ENCODE assay signal across 28 cellular contexts in the genomic region with DNA sequence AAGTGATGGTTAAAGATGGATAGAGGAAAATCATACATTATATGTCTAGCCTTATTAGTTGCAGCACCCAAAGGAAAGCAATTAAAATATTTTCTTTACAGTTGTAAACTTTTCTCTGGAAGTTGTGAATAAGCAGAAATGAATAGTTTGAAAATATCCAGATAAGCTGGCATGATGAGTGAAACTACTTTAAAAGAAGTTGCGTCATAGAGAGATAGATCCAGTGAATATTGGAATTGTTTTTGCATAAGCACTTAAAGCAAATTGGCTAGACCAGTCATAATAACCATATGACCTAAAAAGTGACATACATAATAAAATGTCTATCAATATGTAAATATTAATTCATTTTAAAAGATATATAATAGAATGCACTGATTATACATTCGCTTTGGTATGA.
A peak's percentile ranks its signal among the peaks of the same experiment; 100 is the strongest.
DNase-seq lines count a peak whose midpoint lies in the region; ATAC-seq, FAIRE-seq and TF ChIP-seq lines count a peak whose summit lies in the region.
"Had no signal": no experiment of that assay in that cellular context is flagged by ENCODE, and none has a peak within 500 bp of the region (broad histone marks: within the 10 kb centered on the region; RNA-seq: fewer than 3 reads in every experiment).

No MANE protein-coding gene starts in this region.

- H3K4ac ChIP-seq in H9 (ENCODE audit: low read depth, low read length) (no peak overlapping the region), IMR-90 (ENCODE audit: low read depth, low read length) (no peak overlapping the region)

- no peaks in the 10 kb centered on the region for H3K27me3 ChIP-seq in GM23338 (ENCODE audit: insufficient read depth)
- no peaks in the 10 kb centered on the region for H3K27me3 ChIP-seq in H9 (ENCODE audit: insufficient read depth, low read length)
- H3K27me3 ChIP-seq in IMR-90 (ENCODE audit: control insufficient read depth, insufficient read depth, low read length) = no peaks in the 10 kb centered on the region
- H3K27me3 ChIP-seq in K562 (ENCODE audit: control insufficient read depth in 2 of 2, insufficient read depth in 2 of 2, low read length in 2 of 2) = no peaks in the 10 kb centered on the region
- H3K27me3 ChIP-seq: BE2C, BLaER1 had no signal

- H3K9me3 Mint-ChIP-seq in GM23338 = no peaks in the 10 kb centered on the region
- no peaks in the 10 kb centered on the region for H3K9me3 Mint-ChIP-seq in H9
- H3K9me3 Mint-ChIP-seq in activated CD4-positive, alpha-beta T cell treated with anti-CD3 and anti-CD28 coated beads, Interleukin-2, amount 10 ng/mL, durations not matched to agents 7 days and 5 days = peaks cover 1% of the 10 kb centered on the region

- TF ChIP-seq RAD21 in IMR-90 (IDR thresholded peaks at IDR 0.05; ENCODE audit: low read length) = no peak
- TF ChIP-seq RAD21 in K562 (CRISPR knock-in tag; conservative IDR thresholded peaks at IDR 0.05 in 1 of 2, IDR thresholded peaks at IDR 0.05 in 1 of 2) = no peak

- CTCF ChIA-PET in IMR-90 (lab: Yijun Ruan, JAX) (no interaction called here), K562 (lab: Yijun Ruan, JAX; ENCODE audit: low intra/inter-chr PET ratio) (no interaction called here)
- CTCF ChIA-PET in activated CD4-positive, alpha-beta T cell treated with anti-CD3 and anti-CD28 coated beads, Interleukin-2, amount 10 ng/mL, durations not matched to agents 7 days and 5 days (lab: Charles Lee) = no interaction called here

- no peaks in the 10 kb centered on the region for H3K9me1 ChIP-seq in IMR-90 (ENCODE audit: insufficient read depth, low read length)
- H3K9me1 ChIP-seq in K562 (ENCODE audit: control insufficient read depth, insufficient read depth, low read length) = no peaks in the 10 kb centered on the region

- BruUV-seq in IMR-90 (replicated peaks; lab: Mats Ljungman, UMichigan) = no TSS peak
- BruUV-seq in K562 (replicated peaks; lab: Mats Ljungman, UMichigan) = no TSS peak

- H3K36me3 ChIP-seq in GM23338 (ENCODE audit: insufficient read depth) (no peaks in the 10 kb centered on the region), IMR-90 (ENCODE audit: control insufficient read depth, insufficient read depth, low read length) (no peaks in the 10 kb centered on the region), K562 (ENCODE audit: control insufficient read depth, insufficient read depth, low read length) (no peaks in the 10 kb centered on the region)
- H3K36me3 ChIP-seq: BE2C, BLaER1 had no signal

- no peaks in the 10 kb centered on the region for H4K20me1 ChIP-seq in GM23338 (replicated peaks; ENCODE audit: insufficient read depth)
- H4K20me1 ChIP-seq in H9 (ENCODE audit: control insufficient read depth, insufficient read depth, insufficient read length) = no peaks in the 10 kb centered on the region
- no peaks in the 10 kb centered on the region for H4K20me1 ChIP-seq in IMR-90 (ENCODE audit: insufficient read depth, low read length)
- H4K20me1 ChIP-seq in K562 (replicated peaks; ENCODE audit: control insufficient read depth, insufficient read depth, low read length) = no peaks in the 10 kb centered on the region
- H4K20me1 ChIP-seq: BLaER1 had no signal

- no peak overlapping the region for H2BK120ac ChIP-seq in H9 (ENCODE audit: low read depth, low read length, poor library complexity, severe bottlenecking)
- no peak overlapping the region for H2BK120ac ChIP-seq in IMR-90 (ENCODE audit: low read depth, low read length)

- H3K79me2 ChIP-seq in GM23338 (replicated peaks; ENCODE audit: insufficient read depth) = no peaks in the 10 kb centered on the region
- no peaks in the 10 kb centered on the region for H3K79me2 ChIP-seq in H9 (ENCODE audit: insufficient read depth, low read length)
- no peaks in the 10 kb centered on the region for H3K79me2 ChIP-seq in K562 (ENCODE audit: control insufficient read depth, insufficient read depth, low read length)

- no peak overlapping the region for H4K8ac ChIP-seq in H9 (replicated peaks; ENCODE audit: insufficient read length, low read depth, low read length)
- H4K8ac ChIP-seq in IMR-90 (ENCODE audit: low read depth in 2 of 2, low read length in 2 of 2) = no peak overlapping the region

- H2BK5ac ChIP-seq in H9 (ENCODE audit: insufficient read length, low read length) = no peak overlapping the region
- H2BK5ac ChIP-seq in IMR-90 (ENCODE audit: low read depth, low read length, poor library complexity, severe bottlenecking) = no peak overlapping the region

- ATAC-seq in GM23338 (no peak), IMR-90 (ENCODE audit: low read depth) (no peak), K562 (no peak), HG02642 (IDR thresholded peaks at IDR 0.05; ENCODE audit: poor library complexity, unreplicated experiment) (no peak)
- ATAC-seq: GM12878 had no signal

- H2AK5ac ChIP-seq in H9 (ENCODE audit: insufficient read length, low read length) (no peak overlapping the region), IMR-90 (ENCODE audit: low read depth, low read length) (no peak overlapping the region)

- no peak overlapping the region for H3K18ac ChIP-seq in H9 (ENCODE audit: insufficient read length, low read depth, low read length)
- no peak overlapping the region for H3K18ac ChIP-seq in IMR-90 (ENCODE audit: low read depth, low read length)

- H3K56ac ChIP-seq in H9 (ENCODE audit: insufficient read length, low read depth, low read length) (no peak overlapping the region), IMR-90 (ENCODE audit: extremely low read depth, insufficient read depth, low read length) (no peak overlapping the region)

- H3K79me1 ChIP-seq in H9 (ENCODE audit: insufficient read depth, low read depth, low read length, poor library complexity, severe bottlenecking) (no peaks in the 10 kb centered on the region), IMR-90 (ENCODE audit: low read depth in 1 of 2, low read length in 2 of 2) (no peaks in the 10 kb centered on the region)

- H2BK15ac ChIP-seq in H9 (ENCODE audit: low read depth, low read length) (no peak overlapping the region), IMR-90 (ENCODE audit: low read depth, low read length) (no peak overlapping the region)

- H3K36me3 Mint-ChIP-seq in GM23338 (ENCODE audit: low read depth) = no peaks in the 10 kb centered on the region
- H3K36me3 Mint-ChIP-seq in H9 (ENCODE audit: insufficient read depth in 1 of 3, low read depth in 3 of 3) = no peaks in the 10 kb centered on the region; a peak in 1 of 7 replicates
- H3K36me3 Mint-ChIP-seq in activated CD4-positive, alpha-beta T cell treated with anti-CD3 and anti-CD28 coated beads, Interleukin-2, amount 10 ng/mL, durations not matched to agents 7 days and 5 days (ENCODE audit: low read depth) = no peaks in the 10 kb centered on the region
- H3K36me3 Mint-ChIP-seq: CD14-positive monocyte; CD4-positive, alpha-beta memory T cell; CD4-positive, CD25-positive, alpha-beta regulatory T cell; CD8-positive, alpha-beta memory T cell had no signal

- no peak overlapping the region for H2AK9ac ChIP-seq in IMR-90 (replicated peaks; ENCODE audit: low read depth, low read length, poor library complexity)

- POLR2A ChIA-PET in IMR-90 (lab: Charles Lee; ENCODE audit: unreplicated experiment) = no interaction called here
- POLR2A ChIA-PET in K562 (lab: Yijun Ruan, JAX) = no interaction called here
- POLR2A ChIA-PET in activated CD4-positive, alpha-beta T cell treated with anti-CD3 and anti-CD28 coated beads, Interleukin-2, amount 10 ng/mL, durations not matched to agents 7 days and 5 days (lab: Charles Lee) = no interaction called here

- no peaks in the 10 kb centered on the region for H3K23me2 ChIP-seq in H9 (ENCODE audit: insufficient read length, low read depth, low read length, poor library complexity, severe bottlenecking)

- no peak overlapping the region for H2BK12ac ChIP-seq in H9 (ENCODE audit: insufficient read length, low read depth, low read length)

- H3K9ac ChIP-seq in H9 (ENCODE audit: extremely low read depth, insufficient read length, low read length) (no peak overlapping the region), IMR-90 (ENCODE audit: low read depth, low read length) (no peak overlapping the region), K562 (ENCODE audit: insufficient read depth in 1 of 2, low read depth in 2 of 2, low read length in 2 of 2) (no peak overlapping the region)
- H3K9ac ChIP-seq: BLaER1 had no signal

- no peak for TF ChIP-seq EP300 in K562 (IDR thresholded peaks at IDR 0.05; ENCODE audit: low read length)

- dilution Hi-C loops in IMR-90 (cut with HindIII; ENCODE audit: low sequenced_read_pairs, unreplicated experiment) = no loop called here

- in situ Hi-C loops in IMR-90 (cut with MboI; ENCODE audit: low sequenced_read_pairs) (no loop called here), K562 (cut with MboI) (no loop called here)

- no peak overlapping the region for H3T11ph ChIP-seq in H9 (ENCODE audit: low read length)

- H3K4me3 Mint-ChIP-seq in GM23338 = no peak overlapping the region
- H3K4me3 Mint-ChIP-seq in H9 = no peak overlapping the region
- no peak overlapping the region for H3K4me3 Mint-ChIP-seq in activated CD4-positive, alpha-beta T cell treated with anti-CD3 and anti-CD28 coated beads, Interleukin-2, amount 10 ng/mL, durations not matched to agents 7 days and 5 days
- H3K4me3 Mint-ChIP-seq: CD14-positive monocyte; CD4-positive, alpha-beta memory T cell; CD4-positive, CD25-positive, alpha-beta regulatory T cell; CD8-positive, alpha-beta memory T cell had no signal

- intact Hi-C loops in IMR-90 (cut with micrococcal nuclease) (no loop called here), K562 (cut with micrococcal nuclease) (loop anchor here (10.0 kb wide), 1 partner anchor 127 kb away; the partner anchor contains the start of gene SOX5)

- H2AFZ ChIP-seq in GM23338 (no peak overlapping the region), H9 (ENCODE audit: low read length) (no peak overlapping the region), IMR-90 (replicated peaks; ENCODE audit: low read length, poor library complexity) (no peak overlapping the region), K562 (ENCODE audit: low read depth, low read length) (no peak overlapping the region; the same call in 1 of the 2 replicates)

- H3K14ac ChIP-seq in H9 (ENCODE audit: insufficient read depth, low read length) (no peak overlapping the region), IMR-90 (replicated peaks; ENCODE audit: low read depth, low read length) (no peak overlapping the region)

- H3K9me3 ChIP-seq in H9 (ENCODE audit: control insufficient read depth, low read depth, low read length) = no peaks in the 10 kb centered on the region
- no peaks in the 10 kb centered on the region for H3K9me3 ChIP-seq in IMR-90 (ENCODE audit: control insufficient read depth, insufficient read depth, low read length)
- H3K9me3 ChIP-seq in K562 (replicated peaks; ENCODE audit: control insufficient read depth, insufficient read depth, low read depth, low read length) = no peaks in the 10 kb centered on the region
- H3K9me3 ChIP-seq: BE2C, BLaER1 had no signal

- H3K4me1 ChIP-seq in GM23338 (ENCODE audit: insufficient read depth) = peaks cover 6% of the 10 kb centered on the region; the same call in 1 of the 2 replicates
- no peaks in the 10 kb centered on the region for H3K4me1 ChIP-seq in H9 (ENCODE audit: insufficient read depth, low read length)
- H3K4me1 ChIP-seq in IMR-90 (ENCODE audit: control insufficient read depth, insufficient read depth, low read length) = no peaks in the 10 kb centered on the region
- peaks cover 0 to 5% of the 10 kb centered on the region in 2 experiments; a peak in 2 of 5 replicates for H3K4me1 ChIP-seq in K562 (replicated peaks in 1 of 2; ENCODE audit: control insufficient read depth in 2 of 2, insufficient read depth in 2 of 2, low read length in 2 of 2)
- H3K4me1 ChIP-seq: BE2C, BLaER1 had no signal

- TF ChIP-seq POLR2A in IMR-90 (IDR thresholded peaks at IDR 0.05; ENCODE audit: low read depth, low read length) (no peak), K562 (conservative IDR thresholded peaks at IDR 0.05) (no peak), erythroblast (IDR thresholded peaks at IDR 0.05; ENCODE audit: low read length) (no peak)

- H4K5ac ChIP-seq in H9 (ENCODE audit: insufficient read length, low read depth, low read length) (no peak overlapping the region), IMR-90 (ENCODE audit: low read depth, low read length) (no peak overlapping the region)

- H3K4me2 ChIP-seq in GM23338 (no peak overlapping the region), H9 (ENCODE audit: insufficient read depth, insufficient read length, low read length) (no peak overlapping the region), IMR-90 (ENCODE audit: low read depth, low read length) (no peak overlapping the region), K562 (ENCODE audit: insufficient read depth, low read length) (no peak overlapping the region)
- H3K4me2 ChIP-seq: BLaER1 had no signal

- H3K23ac ChIP-seq in H9 (ENCODE audit: insufficient read length, low read depth, low read length) (no peak overlapping the region), IMR-90 (ENCODE audit: low read depth, low read length) (no peak overlapping the region)

- DNase-seq in GM23338 (ENCODE audit: low spot score) (no peak), H9 (no peak), IMR-90 (no peak), K562 (ENCODE audit: extremely low read depth in 1 of 4, low spot score in 3 of 4) (no peak), erythroblast (lab: John Stamatoyannopoulos, UW) (no peak), mesenteric fat pad (ENCODE audit: low spot score) (no peak)
- no peak for DNase-seq in activated CD4-positive, alpha-beta T cell treated with anti-CD3 and anti-CD28 coated beads, Interleukin-2, amount 10 ng/mL, durations not matched to agents 7 days and 5 days
- DNase-seq: 8988T; ACHN; BE2C; C1 segment of cervical spinal cord; CD4-positive, alpha-beta memory T cell; CD4-positive, CD25-positive, alpha-beta regulatory T cell; CD8-positive, alpha-beta memory T cell; COR-L47; DMS 273 treated with DMSO at 0.1 percent for 48 hours; DMS153; DMS79; DND-41; EL; GDM1 had no signal

- peaks cover 6% of the 10 kb centered on the region for H3K27me3 Mint-ChIP-seq in GM23338 (ENCODE audit: insufficient read depth, low read depth, poor library complexity)
- H3K27me3 Mint-ChIP-seq in H9 (ENCODE audit: low read depth) = no peaks in the 10 kb centered on the region
- H3K27me3 Mint-ChIP-seq in activated CD4-positive, alpha-beta T cell treated with anti-CD3 and anti-CD28 coated beads, Interleukin-2, amount 10 ng/mL, durations not matched to agents 7 days and 5 days = no peaks in the 10 kb centered on the region
- H3K27me3 Mint-ChIP-seq: CD4-positive, alpha-beta memory T cell; CD4-positive, CD25-positive, alpha-beta regulatory T cell; CD8-positive, alpha-beta memory T cell had no signal

- H3K27ac Mint-ChIP-seq in GM23338 (peak overlapping the region; percentile 94), H9 (peak overlapping the region in 2 of 3 experiments; percentile 16 to 67; a peak in 1 of 7 replicates)
- no peak overlapping the region for H3K27ac Mint-ChIP-seq in activated CD4-positive, alpha-beta T cell treated with anti-CD3 and anti-CD28 coated beads, Interleukin-2, amount 10 ng/mL, durations not matched to agents 7 days and 5 days
- H3K27ac Mint-ChIP-seq: CD14-positive monocyte; CD4-positive, alpha-beta memory T cell; CD4-positive, CD25-positive, alpha-beta regulatory T cell; CD8-positive, alpha-beta memory T cell had no signal

- TF ChIP-seq CTCF in GM23338 (conservative IDR thresholded peaks at IDR 0.05; ENCODE audit: low read depth in 2 of 2) (no peak), H9 (conservative IDR thresholded peaks at IDR 0.05) (no peak), IMR-90 (conservative IDR thresholded peaks at IDR 0.05; ENCODE audit: low read depth, low read length) (no peak), K562 (IDR thresholded peaks at IDR 0.05 in 2 of 3, conservative IDR thresholded peaks at IDR 0.05 in 1 of 3; ENCODE audit: insufficient read depth in 2 of 3, low read depth in 1 of 3, low read length in 3 of 3) (no peak)

- H4K91ac ChIP-seq in H9 (ENCODE audit: insufficient read length, low read depth, low read length) = no peak overlapping the region
- H4K91ac ChIP-seq in IMR-90 (ENCODE audit: insufficient read depth, low read depth, low read length) = no peak overlapping the region

- no CpG with 5 or more reads among the region's 2 CpGs for WGBS in H9 (ENCODE audit: extremely low coverage, insufficient read length, low lambda C conversion rate)
- no CpG with 5 or more reads among the region's 2 CpGs for WGBS in IMR-90 (ENCODE audit: extremely low coverage in 2 of 2, insufficient read length in 1 of 2), 2 experiments
- 86% methylated on average over 2 of the region's 2 CpGs for WGBS in K562 (ENCODE audit: insufficient coverage, low coverage, missing lambda C conversion rate)

- H2BK20ac ChIP-seq in H9 (ENCODE audit: low read depth, low read length, poor library complexity, severe bottlenecking) (no peak overlapping the region), IMR-90 (ENCODE audit: low read depth, low read length) (no peak overlapping the region)

- peaks cover 23% of the 10 kb centered on the region for H3K4me1 Mint-ChIP-seq in GM23338
- peaks cover 19 to 20% of the 10 kb centered on the region in 2 experiments for H3K4me1 Mint-ChIP-seq in H9
- H3K4me1 Mint-ChIP-seq in activated CD4-positive, alpha-beta T cell treated with anti-CD3 and anti-CD28 coated beads, Interleukin-2, amount 10 ng/mL, durations not matched to agents 7 days and 5 days = no peaks in the 10 kb centered on the region
- H3K4me1 Mint-ChIP-seq: CD14-positive monocyte; CD4-positive, alpha-beta memory T cell; CD4-positive, CD25-positive, alpha-beta regulatory T cell; CD8-positive, alpha-beta memory T cell had no signal

- no peak overlapping the region for H3K4me3 ChIP-seq in GM23338
- no peak overlapping the region for H3K4me3 ChIP-seq in IMR-90 (ENCODE audit: insufficient read depth, low read depth, low read length)
- H3K4me3 ChIP-seq in K562 = no peak overlapping the region
- H3K4me3 ChIP-seq: BLaER1, GM12878 had no signal

- H3K27ac ChIP-seq in GM23338 (ENCODE audit: low read depth) (peak overlapping the region; percentile 34; the same call in 1 of the 2 replicates), H9 (ENCODE audit: insufficient read length, low read depth, low read length) (no peak overlapping the region), IMR-90 (ENCODE audit: insufficient read depth, low read length) (no peak overlapping the region), K562 (ENCODE audit: extremely low read depth, low read depth, low read length) (no peak overlapping the region)
- H3K27ac ChIP-seq: BLaER1 had no signal

- no peak for FAIRE-seq in K562 (lab: Jason Lieb, UNC)
- FAIRE-seq: A204.1, GM12878, GM12892, GM18507 had no signal

- peaks cover 8% of the 10 kb centered on the region; the same call in 1 of the 2 replicates for H3K9me2 ChIP-seq in GM23338 (ENCODE audit: insufficient read depth)

- H3F3A ChIP-seq in GM23338 (replicated peaks; ENCODE audit: low read depth) = no peaks in the 10 kb centered on the region
